Comparison of ENCODE assay signal across 1 cellular context in the genomic region with DNA sequence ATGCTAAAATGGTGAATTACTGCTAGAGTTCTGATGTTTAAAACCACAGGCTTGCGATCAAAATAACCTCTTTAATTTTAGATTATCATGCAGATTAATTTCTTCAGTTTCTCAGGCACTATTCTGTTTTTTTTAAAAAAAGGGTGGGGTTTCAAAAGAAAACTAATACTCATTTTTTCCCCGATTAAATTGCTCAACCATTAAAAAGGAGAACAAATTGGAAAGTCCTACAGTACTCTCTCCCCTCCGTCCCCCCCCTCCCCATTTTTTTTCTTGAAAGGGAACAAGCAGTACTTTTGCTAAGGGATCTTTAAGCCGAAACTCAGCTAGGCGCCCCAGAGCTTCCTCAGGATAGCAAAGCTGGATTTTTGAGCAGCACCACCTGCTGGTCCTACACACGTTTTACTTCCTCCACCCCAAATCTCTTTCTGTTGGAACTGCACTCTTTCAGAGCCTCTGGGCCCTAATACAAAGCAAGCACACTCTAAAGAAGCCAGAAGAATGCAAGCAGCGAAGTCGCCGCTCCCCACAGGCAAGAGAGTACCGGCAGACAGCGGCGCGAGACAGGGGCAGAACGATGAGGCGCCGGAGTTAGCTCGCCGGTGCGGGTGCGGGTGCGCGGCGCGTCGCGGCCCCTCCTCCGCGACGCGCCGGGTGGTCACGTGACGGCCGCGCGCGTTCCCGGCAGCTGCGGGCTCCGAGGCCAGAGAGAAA.
TF ChIP-seq lines count a peak whose summit lies in the region.

A gene with protein sequence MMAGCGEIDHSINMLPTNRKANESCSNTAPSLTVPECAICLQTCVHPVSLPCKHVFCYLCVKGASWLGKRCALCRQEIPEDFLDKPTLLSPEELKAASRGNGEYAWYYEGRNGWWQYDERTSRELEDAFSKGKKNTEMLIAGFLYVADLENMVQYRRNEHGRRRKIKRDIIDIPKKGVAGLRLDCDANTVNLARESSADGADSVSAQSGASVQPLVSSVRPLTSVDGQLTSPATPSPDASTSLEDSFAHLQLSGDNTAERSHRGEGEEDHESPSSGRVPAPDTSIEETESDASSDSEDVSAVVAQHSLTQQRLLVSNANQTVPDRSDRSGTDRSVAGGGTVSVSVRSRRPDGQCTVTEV (plus strand): TSS at position 687 of the 714 bp plus-strand sequence. CDS start 13,475 bp downstream, outside the sequence.

TF ChIP-seq in HepG2, 621 proteins besides CTCF, POLR2A, EP300 and RAD21 (continued from another document and continues in another):
- TF ChIP-seq, protein P1, sequence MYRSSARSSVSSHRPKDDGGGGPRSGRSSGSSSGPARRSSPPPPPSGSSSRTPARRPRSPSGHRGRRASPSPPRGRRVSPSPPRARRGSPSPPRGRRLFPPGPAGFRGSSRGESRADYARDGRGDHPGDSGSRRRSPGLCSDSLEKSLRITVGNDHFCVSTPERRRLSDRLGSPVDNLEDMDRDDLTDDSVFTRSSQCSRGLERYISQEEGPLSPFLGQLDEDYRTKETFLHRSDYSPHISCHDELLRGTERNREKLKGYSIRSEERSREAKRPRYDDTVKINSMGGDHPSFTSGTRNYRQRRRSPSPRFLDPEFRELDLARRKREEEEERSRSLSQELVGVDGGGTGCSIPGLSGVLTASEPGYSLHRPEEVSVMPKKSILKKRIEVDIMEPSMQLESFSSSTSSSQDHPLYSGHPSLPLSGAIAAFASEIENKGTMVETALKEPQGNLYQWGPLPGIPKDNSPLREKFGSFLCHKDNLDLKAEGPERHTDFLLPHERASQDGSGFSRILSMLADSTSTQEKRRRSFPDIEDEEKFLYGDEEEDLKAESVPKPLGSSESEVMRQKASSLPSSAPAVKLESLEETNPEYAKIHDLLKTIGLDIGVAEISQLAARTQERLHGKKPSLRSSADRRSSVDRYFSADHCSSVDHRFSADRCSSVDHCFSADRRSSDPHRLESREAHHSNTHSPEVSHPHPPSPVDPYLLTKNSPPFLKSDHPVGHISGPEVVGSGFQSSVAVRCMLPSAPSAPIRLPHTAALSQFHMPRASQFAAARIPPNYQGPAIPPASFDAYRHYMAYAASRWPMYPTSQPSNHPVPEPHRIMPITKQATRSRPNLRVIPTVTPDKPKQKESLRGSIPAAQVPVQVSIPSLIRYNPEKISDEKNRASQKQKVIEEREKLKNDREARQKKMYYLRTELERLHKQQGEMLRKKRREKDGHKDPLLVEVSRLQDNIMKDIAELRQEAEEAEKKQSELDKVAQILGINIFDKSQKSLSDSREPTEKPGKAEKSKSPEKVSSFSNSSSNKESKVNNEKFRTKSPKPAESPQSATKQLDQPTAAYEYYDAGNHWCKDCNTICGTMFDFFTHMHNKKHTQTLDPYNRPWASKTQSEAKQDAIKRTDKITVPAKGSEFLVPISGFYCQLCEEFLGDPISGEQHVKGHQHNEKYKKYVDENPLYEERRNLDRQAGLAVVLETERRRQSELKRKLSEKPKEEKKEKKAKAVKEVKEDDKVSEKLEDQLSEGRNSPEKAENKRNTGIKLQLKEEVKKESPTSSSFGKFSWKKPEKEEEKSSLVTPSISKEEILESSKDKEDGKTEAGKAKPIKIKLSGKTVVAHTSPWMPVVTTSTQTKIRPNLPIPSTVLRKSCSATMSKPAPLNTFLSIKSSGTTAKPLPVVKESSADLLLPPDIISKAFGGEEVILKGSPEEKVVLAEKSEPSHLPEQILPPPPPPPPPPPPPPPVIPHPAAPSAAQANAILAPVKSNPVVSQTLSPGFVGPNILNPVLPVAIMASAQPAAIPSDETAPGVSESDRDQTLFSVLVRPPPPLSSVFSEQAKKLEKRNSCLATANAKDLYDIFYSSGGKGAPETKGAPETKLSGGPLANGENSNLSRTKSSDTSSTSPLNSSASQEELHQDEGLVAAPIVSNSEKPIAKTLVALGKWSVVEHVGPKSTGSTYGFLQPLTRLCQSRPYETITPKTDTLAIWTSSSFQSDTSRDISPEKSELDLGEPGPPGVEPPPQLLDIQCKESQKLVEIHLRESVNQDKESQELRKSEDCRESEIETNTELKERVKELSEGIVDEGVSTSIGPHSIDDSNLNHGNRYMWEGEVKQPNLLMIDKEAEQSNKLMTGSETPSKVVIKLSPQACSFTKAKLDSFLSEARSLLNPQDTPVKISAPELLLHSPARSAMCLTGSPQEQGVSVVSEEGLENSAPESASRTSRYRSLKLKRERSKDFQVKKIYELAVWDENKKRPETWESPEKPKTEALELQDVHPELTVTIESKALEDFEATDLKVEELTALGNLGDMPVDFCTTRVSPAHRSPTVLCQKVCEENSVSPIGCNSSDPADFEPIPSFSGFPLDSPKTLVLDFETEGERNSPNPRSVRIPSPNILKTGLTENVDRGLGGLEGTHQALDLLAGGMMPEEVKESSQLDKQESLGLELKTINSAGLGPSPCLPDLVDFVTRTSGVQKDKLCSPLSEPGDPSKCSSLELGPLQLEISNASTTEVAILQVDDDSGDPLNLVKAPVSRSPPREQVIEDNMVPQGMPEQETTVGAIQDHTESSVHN (CRISPR knock-in tag; IDR thresholded peaks at IDR 0.05): 0 out of 2 replicates have a peak, but pooled peaks have one; percentile 12
- TF ChIP-seq ZFP62 (CRISPR knock-in tag; IDR thresholded peaks at IDR 0.05) (no peak), KLF15 (CRISPR knock-in tag; IDR thresholded peaks at IDR 0.05; ENCODE audit: borderline replicate concordance) (no peak), STAG1 (CRISPR knock-in tag; IDR thresholded peaks at IDR 0.05) (peak; percentile 50), FOXA3 (CRISPR knock-in tag; IDR thresholded peaks at IDR 0.05) (0 out of 2 replicates have a peak, but pooled peaks have one; percentile 22), ZNF296 (CRISPR knock-in tag; conservative IDR thresholded peaks at IDR 0.05) (no peak), ZNF234 (CRISPR knock-in tag; conservative IDR thresholded peaks at IDR 0.05) (no peak), EEA1 (CRISPR knock-in tag; IDR thresholded peaks at IDR 0.05; ENCODE audit: borderline replicate concordance) (no peak), CREB1 (IDR thresholded peaks at IDR 0.05) (peak; percentile 32; the same call in 1 of the 2 replicates), CREB1 (CRISPR knock-in tag; IDR thresholded peaks at IDR 0.05) (peak; percentile 51), BHLHE40 (IDR thresholded peaks at IDR 0.05; ENCODE audit: low read length) (peak; percentile 95), TSC22D2 (CRISPR knock-in tag; IDR thresholded peaks at IDR 0.05; ENCODE audit: borderline replicate concordance) (peak; percentile 13), SMYD3 (CRISPR knock-in tag; IDR thresholded peaks at IDR 0.05) (peak; percentile 73; the same call in 1 of the 2 replicates), NR2F2 (IDR thresholded peaks at IDR 0.05; ENCODE audit: borderline replicate concordance, low read depth) (0 out of 2 replicates have a peak, but pooled peaks have one; percentile 36), NFE2L1 (CRISPR knock-in tag; IDR thresholded peaks at IDR 0.05; ENCODE audit: borderline replicate concordance) (no peak), SUZ12 (IDR thresholded peaks at IDR 0.05; ENCODE audit: low read depth, low read length) (no peak), ZNF816 (CRISPR knock-in tag; IDR thresholded peaks at IDR 0.05; ENCODE audit: borderline replicate concordance) (peak; percentile 40; the same call in 1 of the 2 replicates)
- TF ChIP-seq, protein P2, sequence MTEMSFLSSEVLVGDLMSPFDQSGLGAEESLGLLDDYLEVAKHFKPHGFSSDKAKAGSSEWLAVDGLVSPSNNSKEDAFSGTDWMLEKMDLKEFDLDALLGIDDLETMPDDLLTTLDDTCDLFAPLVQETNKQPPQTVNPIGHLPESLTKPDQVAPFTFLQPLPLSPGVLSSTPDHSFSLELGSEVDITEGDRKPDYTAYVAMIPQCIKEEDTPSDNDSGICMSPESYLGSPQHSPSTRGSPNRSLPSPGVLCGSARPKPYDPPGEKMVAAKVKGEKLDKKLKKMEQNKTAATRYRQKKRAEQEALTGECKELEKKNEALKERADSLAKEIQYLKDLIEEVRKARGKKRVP (CRISPR knock-in tag; IDR thresholded peaks at IDR 0.05): peak in 1 of 2 experiments; percentile 18; a peak in 1 of 4 replicates
- TF ChIP-seq, protein P3, sequence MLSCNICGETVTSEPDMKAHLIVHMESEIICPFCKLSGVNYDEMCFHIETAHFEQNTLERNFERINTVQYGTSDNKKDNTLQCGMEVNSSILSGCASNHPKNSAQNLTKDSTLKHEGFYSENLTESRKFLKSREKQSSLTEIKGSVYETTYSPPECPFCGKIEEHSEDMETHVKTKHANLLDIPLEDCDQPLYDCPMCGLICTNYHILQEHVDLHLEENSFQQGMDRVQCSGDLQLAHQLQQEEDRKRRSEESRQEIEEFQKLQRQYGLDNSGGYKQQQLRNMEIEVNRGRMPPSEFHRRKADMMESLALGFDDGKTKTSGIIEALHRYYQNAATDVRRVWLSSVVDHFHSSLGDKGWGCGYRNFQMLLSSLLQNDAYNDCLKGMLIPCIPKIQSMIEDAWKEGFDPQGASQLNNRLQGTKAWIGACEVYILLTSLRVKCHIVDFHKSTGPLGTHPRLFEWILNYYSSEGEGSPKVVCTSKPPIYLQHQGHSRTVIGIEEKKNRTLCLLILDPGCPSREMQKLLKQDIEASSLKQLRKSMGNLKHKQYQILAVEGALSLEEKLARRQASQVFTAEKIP (CRISPR knock-in tag; IDR thresholded peaks at IDR 0.05; ENCODE audit: borderline replicate concordance): no peak
- TF ChIP-seq, protein P4, sequence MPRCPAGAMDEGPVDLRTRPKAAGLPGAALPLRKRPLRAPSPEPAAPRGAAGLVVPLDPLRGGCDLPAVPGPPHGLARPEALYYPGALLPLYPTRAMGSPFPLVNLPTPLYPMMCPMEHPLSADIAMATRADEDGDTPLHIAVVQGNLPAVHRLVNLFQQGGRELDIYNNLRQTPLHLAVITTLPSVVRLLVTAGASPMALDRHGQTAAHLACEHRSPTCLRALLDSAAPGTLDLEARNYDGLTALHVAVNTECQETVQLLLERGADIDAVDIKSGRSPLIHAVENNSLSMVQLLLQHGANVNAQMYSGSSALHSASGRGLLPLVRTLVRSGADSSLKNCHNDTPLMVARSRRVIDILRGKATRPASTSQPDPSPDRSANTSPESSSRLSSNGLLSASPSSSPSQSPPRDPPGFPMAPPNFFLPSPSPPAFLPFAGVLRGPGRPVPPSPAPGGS (CRISPR knock-in tag; IDR thresholded peaks at IDR 0.05): no peak
- TF ChIP-seq, protein P5, sequence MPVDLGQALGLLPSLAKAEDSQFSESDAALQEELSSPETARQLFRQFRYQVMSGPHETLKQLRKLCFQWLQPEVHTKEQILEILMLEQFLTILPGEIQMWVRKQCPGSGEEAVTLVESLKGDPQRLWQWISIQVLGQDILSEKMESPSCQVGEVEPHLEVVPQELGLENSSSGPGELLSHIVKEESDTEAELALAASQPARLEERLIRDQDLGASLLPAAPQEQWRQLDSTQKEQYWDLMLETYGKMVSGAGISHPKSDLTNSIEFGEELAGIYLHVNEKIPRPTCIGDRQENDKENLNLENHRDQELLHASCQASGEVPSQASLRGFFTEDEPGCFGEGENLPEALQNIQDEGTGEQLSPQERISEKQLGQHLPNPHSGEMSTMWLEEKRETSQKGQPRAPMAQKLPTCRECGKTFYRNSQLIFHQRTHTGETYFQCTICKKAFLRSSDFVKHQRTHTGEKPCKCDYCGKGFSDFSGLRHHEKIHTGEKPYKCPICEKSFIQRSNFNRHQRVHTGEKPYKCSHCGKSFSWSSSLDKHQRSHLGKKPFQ (CRISPR knock-in tag; IDR thresholded peaks at IDR 0.05; ENCODE audit: insufficient replicate concordance): no peak
- TF ChIP-seq, protein P6, sequence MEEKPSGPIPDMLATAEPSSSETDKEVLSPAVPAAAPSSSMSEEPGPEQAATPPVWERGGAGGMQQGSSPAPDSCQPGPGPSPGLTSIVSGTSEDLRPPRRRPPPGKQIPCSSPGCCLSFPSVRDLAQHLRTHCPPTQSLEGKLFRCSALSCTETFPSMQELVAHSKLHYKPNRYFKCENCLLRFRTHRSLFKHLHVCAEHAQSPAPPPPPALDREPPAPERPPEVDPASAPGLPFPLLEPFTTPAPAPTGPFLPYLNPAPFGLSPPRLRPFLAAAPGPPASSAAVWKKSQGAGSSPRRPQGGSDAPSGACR (CRISPR knock-in tag; IDR thresholded peaks at IDR 0.05): no peak
- TF ChIP-seq, protein P7, sequence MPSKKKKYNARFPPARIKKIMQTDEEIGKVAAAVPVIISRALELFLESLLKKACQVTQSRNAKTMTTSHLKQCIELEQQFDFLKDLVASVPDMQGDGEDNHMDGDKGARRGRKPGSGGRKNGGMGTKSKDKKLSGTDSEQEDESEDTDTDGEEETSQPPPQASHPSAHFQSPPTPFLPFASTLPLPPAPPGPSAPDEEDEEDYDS (CRISPR knock-in tag; IDR thresholded peaks at IDR 0.05): peak; percentile 13; the same call in 1 of the 2 replicates
- TF ChIP-seq, protein P8, sequence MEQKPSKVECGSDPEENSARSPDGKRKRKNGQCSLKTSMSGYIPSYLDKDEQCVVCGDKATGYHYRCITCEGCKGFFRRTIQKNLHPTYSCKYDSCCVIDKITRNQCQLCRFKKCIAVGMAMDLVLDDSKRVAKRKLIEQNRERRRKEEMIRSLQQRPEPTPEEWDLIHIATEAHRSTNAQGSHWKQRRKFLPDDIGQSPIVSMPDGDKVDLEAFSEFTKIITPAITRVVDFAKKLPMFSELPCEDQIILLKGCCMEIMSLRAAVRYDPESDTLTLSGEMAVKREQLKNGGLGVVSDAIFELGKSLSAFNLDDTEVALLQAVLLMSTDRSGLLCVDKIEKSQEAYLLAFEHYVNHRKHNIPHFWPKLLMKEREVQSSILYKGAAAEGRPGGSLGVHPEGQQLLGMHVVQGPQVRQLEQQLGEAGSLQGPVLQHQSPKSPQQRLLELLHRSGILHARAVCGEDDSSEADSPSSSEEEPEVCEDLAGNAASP (CRISPR knock-in tag; IDR thresholded peaks at IDR 0.05; ENCODE audit: borderline replicate concordance): no peak
- TF ChIP-seq, protein P9, sequence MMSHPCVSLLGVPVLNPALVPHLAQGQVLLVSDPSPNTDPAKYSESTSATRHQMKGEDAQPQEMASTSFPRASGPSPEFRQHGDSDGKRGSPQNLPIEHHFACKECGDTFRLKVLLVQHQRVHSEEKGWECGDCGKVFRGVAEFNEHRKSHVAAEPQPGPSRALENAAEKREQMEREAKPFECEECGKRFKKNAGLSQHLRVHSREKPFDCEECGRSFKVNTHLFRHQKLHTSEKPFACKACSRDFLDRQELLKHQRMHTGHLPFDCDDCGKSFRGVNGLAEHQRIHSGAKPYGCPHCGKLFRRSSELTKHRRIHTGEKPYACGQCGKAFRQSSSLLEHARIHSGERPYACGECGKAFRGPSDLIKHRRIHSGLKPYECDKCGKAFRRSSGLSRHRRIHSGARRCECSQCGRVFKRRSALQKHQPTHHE (CRISPR knock-in tag; IDR thresholded peaks at IDR 0.05; ENCODE audit: borderline replicate concordance): no peak
- TF ChIP-seq, protein P10, sequence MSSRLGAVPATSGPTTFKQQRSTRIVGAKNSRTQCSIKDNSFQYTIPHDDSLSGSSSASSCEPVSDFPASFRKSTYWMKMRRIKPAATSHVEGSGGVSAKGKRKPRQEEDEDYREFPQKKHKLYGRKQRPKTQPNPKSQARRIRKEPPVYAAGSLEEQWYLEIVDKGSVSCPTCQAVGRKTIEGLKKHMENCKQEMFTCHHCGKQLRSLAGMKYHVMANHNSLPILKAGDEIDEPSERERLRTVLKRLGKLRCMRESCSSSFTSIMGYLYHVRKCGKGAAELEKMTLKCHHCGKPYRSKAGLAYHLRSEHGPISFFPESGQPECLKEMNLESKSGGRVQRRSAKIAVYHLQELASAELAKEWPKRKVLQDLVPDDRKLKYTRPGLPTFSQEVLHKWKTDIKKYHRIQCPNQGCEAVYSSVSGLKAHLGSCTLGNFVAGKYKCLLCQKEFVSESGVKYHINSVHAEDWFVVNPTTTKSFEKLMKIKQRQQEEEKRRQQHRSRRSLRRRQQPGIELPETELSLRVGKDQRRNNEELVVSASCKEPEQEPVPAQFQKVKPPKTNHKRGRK (CRISPR knock-in tag; IDR thresholded peaks at IDR 0.05): no peak
- TF ChIP-seq, protein P11, sequence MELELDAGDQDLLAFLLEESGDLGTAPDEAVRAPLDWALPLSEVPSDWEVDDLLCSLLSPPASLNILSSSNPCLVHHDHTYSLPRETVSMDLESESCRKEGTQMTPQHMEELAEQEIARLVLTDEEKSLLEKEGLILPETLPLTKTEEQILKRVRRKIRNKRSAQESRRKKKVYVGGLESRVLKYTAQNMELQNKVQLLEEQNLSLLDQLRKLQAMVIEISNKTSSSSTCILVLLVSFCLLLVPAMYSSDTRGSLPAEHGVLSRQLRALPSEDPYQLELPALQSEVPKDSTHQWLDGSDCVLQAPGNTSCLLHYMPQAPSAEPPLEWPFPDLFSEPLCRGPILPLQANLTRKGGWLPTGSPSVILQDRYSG (CRISPR knock-in tag; IDR thresholded peaks at IDR 0.05): peak; percentile 58; the same call in 1 of the 2 replicates
